Comparison of ENCODE assay signal across 1 cellular context in genomic region chr12:6779667-6780459, GRCh38.
TF ChIP-seq lines count a peak whose summit lies in the region.

No MANE protein-coding gene starts in this region.

TF ChIP-seq in HepG2, 621 proteins besides CTCF, POLR2A, EP300 and RAD21 (continued from another document and continues in another):
- TF ChIP-seq MEIS1 (CRISPR knock-in tag; IDR thresholded peaks at IDR 0.05; ENCODE audit: borderline replicate concordance) (no peak), NCOR1 (IDR thresholded peaks at IDR 0.05; ENCODE audit: borderline replicate concordance, low read length) (peak; percentile 20; the same call in 1 of the 2 replicates), ZHX1 (CRISPR knock-in tag; IDR thresholded peaks at IDR 0.05; ENCODE audit: low read depth) (no peak), ZMYM2 (CRISPR knock-in tag; IDR thresholded peaks at IDR 0.05) (no peak), FLYWCH1 (CRISPR knock-in tag; IDR thresholded peaks at IDR 0.05) (no peak), SMAD3 (CRISPR knock-in tag; IDR thresholded peaks at IDR 0.05) (no peak), KLF9 (CRISPR knock-in tag; IDR thresholded peaks at IDR 0.05; ENCODE audit: low read depth) (no peak), RBAK (CRISPR knock-in tag; IDR thresholded peaks at IDR 0.05) (no peak), ZNF660 (CRISPR knock-in tag; IDR thresholded peaks at IDR 0.05; ENCODE audit: borderline replicate concordance, low read depth) (no peak), NRL (CRISPR knock-in tag; IDR thresholded peaks at IDR 0.05; ENCODE audit: borderline replicate concordance) (no peak), THAP8 (CRISPR knock-in tag; IDR thresholded peaks at IDR 0.05; ENCODE audit: borderline replicate concordance) (no peak), ZNF496 (CRISPR knock-in tag; IDR thresholded peaks at IDR 0.05; ENCODE audit: insufficient replicate concordance) (no peak), MBD4 (IDR thresholded peaks at IDR 0.05; ENCODE audit: borderline replicate concordance, low read length) (no peak), POGK (CRISPR knock-in tag; conservative IDR thresholded peaks at IDR 0.05) (no peak), KLF13 (CRISPR knock-in tag; IDR thresholded peaks at IDR 0.05) (no peak), ZBTB3 (CRISPR knock-in tag; IDR thresholded peaks at IDR 0.05; ENCODE audit: borderline replicate concordance, low read depth) (no peak), ZNF343 (CRISPR knock-in tag; IDR thresholded peaks at IDR 0.05) (no peak), HNF4G (IDR thresholded peaks at IDR 0.05; ENCODE audit: borderline replicate concordance, low read depth, low read length) (peak; percentile 89), HNF4G (CRISPR knock-in tag; IDR thresholded peaks at IDR 0.05; ENCODE audit: borderline replicate concordance, low read depth) (0 out of 2 replicates have a peak, but pooled peaks have one; percentile 38), SNAPC5 (CRISPR knock-in tag; IDR thresholded peaks at IDR 0.05; ENCODE audit: borderline replicate concordance) (no peak), CEBPG (CRISPR knock-in tag; IDR thresholded peaks at IDR 0.05) (no peak), ZNF710 (CRISPR knock-in tag; IDR thresholded peaks at IDR 0.05; ENCODE audit: borderline replicate concordance) (no peak), NR2F6 (IDR thresholded peaks at IDR 0.05) (no peak), NR2F6 (CRISPR knock-in tag; IDR thresholded peaks at IDR 0.05) (peak; percentile 32; the same call in 1 of the 2 replicates), ZNF546 (CRISPR knock-in tag; conservative IDR thresholded peaks at IDR 0.05) (no peak), SAP130 (CRISPR knock-in tag; IDR thresholded peaks at IDR 0.05; ENCODE audit: low read depth) (peak; percentile 53; the same call in 1 of the 2 replicates), ARNT2 (CRISPR knock-in tag; IDR thresholded peaks at IDR 0.05; ENCODE audit: low read depth) (no peak), ZNF614 (CRISPR knock-in tag; IDR thresholded peaks at IDR 0.05; ENCODE audit: borderline replicate concordance) (no peak), TOPORS (CRISPR knock-in tag; IDR thresholded peaks at IDR 0.05) (no peak), GZF1 (CRISPR knock-in tag; IDR thresholded peaks at IDR 0.05) (no peak), ZKSCAN1 (IDR thresholded peaks at IDR 0.05; ENCODE audit: low read length) (no peak), GLI4 (CRISPR knock-in tag; IDR thresholded peaks at IDR 0.05; ENCODE audit: borderline replicate concordance) (no peak), CBFB (CRISPR knock-in tag; IDR thresholded peaks at IDR 0.05) (no peak), ZNF749 (CRISPR knock-in tag; IDR thresholded peaks at IDR 0.05; ENCODE audit: borderline replicate concordance) (no peak), PHF20 (CRISPR knock-in tag; IDR thresholded peaks at IDR 0.05) (no peak), HNRNPH1 (optimal IDR thresholded peaks at IDR 0.05; ENCODE audit: low read depth, low read length) (no peak), ZBTB40 (IDR thresholded peaks at IDR 0.05) (no peak), ZBTB40 (CRISPR knock-in tag; IDR thresholded peaks at IDR 0.05) (peak; percentile 57; the same call in 1 of the 2 replicates), ZNF543 (CRISPR knock-in tag; IDR thresholded peaks at IDR 0.05) (peak; percentile 69; the same call in 1 of the 2 replicates), SMC3 (IDR thresholded peaks at IDR 0.05; ENCODE audit: low read length) (no peak), ZNF792 (CRISPR knock-in tag; IDR thresholded peaks at IDR 0.05) (no peak), RORA (CRISPR knock-in tag; IDR thresholded peaks at IDR 0.05) (no peak), MYPOP (CRISPR knock-in tag; IDR thresholded peaks at IDR 0.05) (0 out of 2 replicates have a peak, but pooled peaks have one; percentile 12), TMF1 (CRISPR knock-in tag; IDR thresholded peaks at IDR 0.05; ENCODE audit: low read depth) (no peak), ZNF776 (CRISPR knock-in tag; IDR thresholded peaks at IDR 0.05) (no peak), NCOA1 (CRISPR knock-in tag; IDR thresholded peaks at IDR 0.05) (no peak; the same call in 1 of the 2 replicates), SOX13 (IDR thresholded peaks at IDR 0.05) (peak; percentile 18; the same call in 1 of the 2 replicates), SOX13 (CRISPR knock-in tag; conservative IDR thresholded peaks at IDR 0.05 in 1 of 2, IDR thresholded peaks at IDR 0.05 in 1 of 2) (no peak), ZNF367 (CRISPR knock-in tag; IDR thresholded peaks at IDR 0.05; ENCODE audit: borderline replicate concordance) (no peak), ZNF547 (CRISPR knock-in tag; IDR thresholded peaks at IDR 0.05) (no peak), ZFP1 (CRISPR knock-in tag; IDR thresholded peaks at IDR 0.05) (no peak), GPBP1L1 (CRISPR knock-in tag; IDR thresholded peaks at IDR 0.05) (no peak), ZNF782 (CRISPR knock-in tag; IDR thresholded peaks at IDR 0.05; ENCODE audit: borderline replicate concordance) (no peak), ZNF10 (CRISPR knock-in tag; IDR thresholded peaks at IDR 0.05; ENCODE audit: borderline replicate concordance, low read depth) (no peak)
